Comparison of ENCODE assay signal across 28 cellular contexts in genomic region chr11:111355956-111356659, GRCh38. TPM values are rescaled to one million over a fixed set of nuclear protein-coding genes. Genes with fewer than 3 reads are reported as not detected.
A peak's percentile ranks its signal among the peaks of the same experiment; 100 is the strongest.
DNase-seq lines count a peak whose midpoint lies in the region; ATAC-seq and TF ChIP-seq lines count a peak whose summit lies in the region.
"Had no signal": no experiment of that assay in that cellular context is flagged by ENCODE, and none has a peak within 500 bp of the region (broad histone marks: within the 10 kb centered on the region; RNA-seq: fewer than 3 reads in every experiment).

No MANE protein-coding gene starts in this region.

- no peak overlapping the region for H2BK5ac ChIP-seq in neuronal stem cell (ENCODE audit: low read length)

- H3F3A ChIP-seq in OCI-LY1 (ENCODE audit: insufficient read depth, low read length), result 0 out of 2 replicates have a peak, but pooled peaks cover 4% of the 10 kb centered on the region

- TF ChIP-seq POLR2A in GM18505 (IDR thresholded peaks at IDR 0.05; ENCODE audit: borderline replicate concordance, extremely low read depth, insufficient read depth, insufficient read length), result peak; percentile 26

- no CpG with 5 or more reads among the region's 5 CpGs for WGBS in neuronal stem cell (ENCODE audit: extremely low coverage in 2 of 2, insufficient read length in 2 of 2, insufficient replicate concordance in 1 of 2), 2 donors

- no peak overlapping the region for H2AK5ac ChIP-seq in neuronal stem cell (ENCODE audit: low read depth, low read length)

- ATAC-seq in GM18505 (IDR thresholded peaks at IDR 0.05; ENCODE audit: unreplicated experiment) (no peak), GM21423 (IDR thresholded peaks at IDR 0.05; ENCODE audit: unreplicated experiment) (no peak), HG02763 (IDR thresholded peaks at IDR 0.05; ENCODE audit: unreplicated experiment) (no peak)
- ATAC-seq: activated CD4-positive, alpha-beta T cell treated with anti-CD3 and anti-CD28 coated beads for 36 hours; activated CD8-positive, alpha-beta T cell treated with anti-CD3 and anti-CD28 coated beads, Interleukin-2, amount 10 ng/mL, durations not matched to agents 7 days and 5 days; activated T-helper 17 cell treated with anti-CD3 and anti-CD28 coated beads, Interleukin-2, amount 50 U/mL, for 72 hours; body of pancreas; effector memory CD8-positive, alpha-beta T cell; left lobe of liver; stimulated activated naive CD8-positive, alpha-beta T cell treated with anti-CD3 and anti-CD28 coated beads, Interleukin-15, Interleukin-2, amounts not matched to agents 100 U/mL and 50 U/mL, for 24 hours had no signal

- H3K27me3 ChIP-seq in OCI-LY1 (ENCODE audit: insufficient read depth, low read length) (no peaks in the 10 kb centered on the region), neuronal stem cell (ENCODE audit: control insufficient read depth in 3 of 3, insufficient read depth in 3 of 3, low read depth in 1 of 3, low read length in 3 of 3) (no peaks in the 10 kb centered on the region)
- H3K27me3 ChIP-seq: adrenal gland; BLaER1 treated with 17β-estradiol and CSF1 and Interleukin-3, amounts not matched to agents 10 nM and 100 nM; body of pancreas; neural progenitor cell; testis had no signal

- H3K79me1 ChIP-seq in neuronal stem cell (ENCODE audit: low read depth, low read length), result no peaks in the 10 kb centered on the region

- no peaks in the 10 kb centered on the region for H4K20me1 ChIP-seq in OCI-LY1 (ENCODE audit: insufficient read depth, low read length)

- no peak overlapping the region for H4K91ac ChIP-seq in neuronal stem cell (ENCODE audit: low read depth, low read length, poor library complexity)

- H3K23ac ChIP-seq in neuronal stem cell (ENCODE audit: low read depth, low read length, poor library complexity), result no peak overlapping the region

- no peak overlapping the region for H4K8ac ChIP-seq in neuronal stem cell (ENCODE audit: low read depth, low read length)

- H3K79me2 ChIP-seq in OCI-LY1 (ENCODE audit: insufficient read depth, low read length), result 0 out of 2 replicates have a peak, but pooled peaks cover 5% of the 10 kb centered on the region

- no peak overlapping the region for H3K4me2 ChIP-seq in OCI-LY1 (ENCODE audit: low read length)
- no peak overlapping the region for H3K4me2 ChIP-seq in neuronal stem cell (ENCODE audit: insufficient read depth, low read length, poor library complexity, severe bottlenecking)
- H3K4me2 ChIP-seq: neural progenitor cell had no signal

- H3K9me2 ChIP-seq in OCI-LY1 (ENCODE audit: low read depth, low read length), result no peaks in the 10 kb centered on the region

- H3K27ac ChIP-seq in OCI-LY1 (ENCODE audit: low read depth, low read length, poor library complexity, severe bottlenecking) (peak overlapping the region; percentile 28), neuronal stem cell (replicated peaks; ENCODE audit: low read length) (no peak overlapping the region)
- H3K27ac ChIP-seq: adrenal gland, body of pancreas, neural progenitor cell, testis had no signal

- no peaks in the 10 kb centered on the region for H3K9me3 ChIP-seq in OCI-LY1 (ENCODE audit: low read length)
- H3K9me3 ChIP-seq in neuronal stem cell (replicated peaks in 1 of 2; ENCODE audit: control insufficient read depth in 2 of 2, insufficient read depth in 1 of 2, low read depth in 1 of 2, low read length in 2 of 2), result no peaks in the 10 kb centered on the region
- H3K9me3 ChIP-seq: adrenal gland, body of pancreas, testis had no signal

- no peak for TF ChIP-seq CTCF in OCI-LY1 (IDR thresholded peaks at IDR 0.05; ENCODE audit: low read length)

- DNase-seq in NCI-H146 (lab: John Stamatoyannopoulos, UW) (peak; percentile 91), neuronal stem cell (ENCODE audit: low spot score) (no peak), SKM-1 treated with dmso at 0.1 percent for 144 hours (lab: John Stamatoyannopoulos, UW; ENCODE audit: unreplicated experiment) (no peak), SIG-M5 (lab: John Stamatoyannopoulos, UW) (no peak)
- DNase-seq: activated CD4-positive, alpha-beta T cell treated with anti-CD3 and anti-CD28 coated beads for 36 hours; activated CD8-positive, alpha-beta T cell treated with anti-CD3 and anti-CD28 coated beads, Interleukin-2, amount 10 ng/mL, durations not matched to agents 7 days and 5 days; activated naive CD4-positive, alpha-beta T cell treated with anti-CD3 and anti-CD28 coated beads, Interleukin-2, amount 10 ng/mL, durations not matched to agents 7 days and 5 days; adrenal gland; body of pancreas; DMS79 treated with DMSO at 0.1 percent for 48 hours; effector memory CD8-positive, alpha-beta T cell; GF-D8; glutamatergic neuron; H7; mesendoderm; NCI-H2029; Right ventricle myocardium superior; small intestine; stimulated activated naive CD8-positive, alpha-beta T cell treated with anti-CD3 and anti-CD28 coated beads, Interleukin-15, Interleukin-2, amounts not matched to agents 100 U/mL and 50 U/mL, for 24 hours; testis had no signal

- no peak overlapping the region for H2BK12ac ChIP-seq in neuronal stem cell (ENCODE audit: low read length)

- H3K9ac ChIP-seq in OCI-LY1 (ENCODE audit: low read length) (no peak overlapping the region), neuronal stem cell (ENCODE audit: low read depth, low read length, poor library complexity) (no peak overlapping the region)
- H3K9ac ChIP-seq: BLaER1 treated with 17β-estradiol and CSF1 and Interleukin-3, amounts not matched to agents 10 nM and 100 nM; neural progenitor cell had no signal

- no peak overlapping the region for H2BK15ac ChIP-seq in neuronal stem cell (ENCODE audit: low read length)

- H2BK120ac ChIP-seq in neuronal stem cell (ENCODE audit: low read depth, low read length), result no peak overlapping the region

- H3K4me1 ChIP-seq in OCI-LY1 (ENCODE audit: insufficient read depth, low read length, severe bottlenecking) (peaks cover 71% of the 10 kb centered on the region), neuronal stem cell (ENCODE audit: control insufficient read depth in 2 of 2, insufficient read depth in 1 of 2, low read depth in 1 of 2, low read length in 2 of 2) (no peaks in the 10 kb centered on the region)
- H3K4me1 ChIP-seq: neural progenitor cell had no signal

- no peak overlapping the region for H3K4ac ChIP-seq in neuronal stem cell (ENCODE audit: low read length)

- H3K4me3 ChIP-seq in OCI-LY1 (ENCODE audit: low read depth, low read length, poor library complexity, severe bottlenecking), result no peak overlapping the region
- no peak overlapping the region for H3K4me3 ChIP-seq in neuronal stem cell (ENCODE audit: low read length in 2 of 2)
- H3K4me3 ChIP-seq: adrenal gland; BLaER1 treated with 17β-estradiol and CSF1 and Interleukin-3, amounts not matched to agents 10 nM and 100 nM; body of pancreas; neural progenitor cell; testis had no signal

- H2AFZ ChIP-seq in OCI-LY1 (ENCODE audit: low read length) (no peak overlapping the region), neuronal stem cell (ENCODE audit: low read length) (no peak overlapping the region)
- H2AFZ ChIP-seq: neural progenitor cell had no signal

- H3K18ac ChIP-seq in neuronal stem cell (ENCODE audit: low read length), result peak overlapping the region; percentile 25

- peaks cover 100% of the 10 kb centered on the region for H3K36me3 ChIP-seq in OCI-LY1 (ENCODE audit: insufficient read depth, low read length)
- no peaks in the 10 kb centered on the region for H3K36me3 ChIP-seq in neuronal stem cell (replicated peaks in 1 of 2; ENCODE audit: control insufficient read depth in 2 of 2, insufficient read depth in 2 of 2, low read length in 2 of 2)
- H3K36me3 ChIP-seq: adrenal gland, neural progenitor cell had no signal

- no peak overlapping the region for H3K14ac ChIP-seq in neuronal stem cell (ENCODE audit: low read length)

RNA-seq across cellular contexts. Expression of gene POU2AF1, which starts 23.0 kb away (rescaled TPM):
- not detected for polyA plus RNA-seq in neuronal stem cell (2013, experiment 1 of 2)
- not detected for polyA plus RNA-seq in neuronal stem cell (2013, experiment 2 of 2)

RNA-seq across cellular contexts. Expression of gene POU2AF3, which starts 57.8 kb away (rescaled TPM):
- polyA plus RNA-seq in neuronal stem cell (2013, experiment 1 of 2), result 2.2 TPM
- polyA plus RNA-seq in neuronal stem cell (2013, experiment 2 of 2), result 2.2 TPM
